Comparison of ENCODE assay signal across 10 cellular contexts in genomic region chr20:50415031-50415515, GRCh38.
DNase-seq lines count a peak whose midpoint lies in the region; ATAC-seq, FAIRE-seq and TF ChIP-seq lines count a peak whose summit lies in the region.
"Had no signal": no experiment of that assay in that cellular context is flagged by ENCODE, and none has a peak within 500 bp of the region (broad histone marks: within the 10 kb centered on the region; RNA-seq: fewer than 3 reads in every experiment).

No MANE protein-coding gene starts in this region.

- H3K56ac ChIP-seq in H1 (replicated peaks; ENCODE audit: insufficient read length, low read depth, low read length), result no peak overlapping the region

- FAIRE-seq in H1 (lab: Jason Lieb, UNC), result no peak

- ATAC-seq in mucosa of descending colon (peak; percentile 67), HG03097 (IDR thresholded peaks at IDR 0.05; ENCODE audit: low FRiP score, unreplicated experiment) (no peak), HG03280 (IDR thresholded peaks at IDR 0.05; ENCODE audit: unreplicated experiment) (no peak), HG03439 (IDR thresholded peaks at IDR 0.05; ENCODE audit: unreplicated experiment) (no peak)
- ATAC-seq: T-helper 17 cell had no signal

- H2BK12ac ChIP-seq in H1 (ENCODE audit: low read depth, low read length), result 0 out of 2 replicates have a peak overlapping the region, but pooled peaks have one; percentile 39

- H2AFZ ChIP-seq in H1 (ENCODE audit: low read length), result peak overlapping the region; percentile 13; the same call in 1 of the 2 replicates

- peak overlapping the region; percentile 71 for H3K18ac ChIP-seq in H1 (ENCODE audit: extremely low read depth, low read length)

- no peak for TF ChIP-seq CTCF in H1 (IDR thresholded peaks at IDR 0.05; ENCODE audit: control extremely low read depth in 1 of 3, insufficient read depth in 1 of 3, low read depth in 1 of 3, low read length in 3 of 3)
- no peak for TF ChIP-seq CTCF in mucosa of descending colon (IDR thresholded peaks at IDR 0.05)
- peak in 2 of 6 experiments; percentile 4 to 28 for TF ChIP-seq CTCF in thyroid gland (IDR thresholded peaks at IDR 0.05)

- intact Hi-C loops in mucosa of descending colon (cut with DNase I, micrococcal nuclease) (no loop called here), thyroid gland (cut with DNase I) (no loop called here)

- H3K4ac ChIP-seq in H1 (replicated peaks; ENCODE audit: insufficient read length, low read depth, low read length), result no peak overlapping the region

- no peak overlapping the region for H2BK15ac ChIP-seq in H1 (ENCODE audit: low read length)

- no peak overlapping the region for H3K14ac ChIP-seq in H1 (ENCODE audit: insufficient read length)

- H3K4me3 ChIP-seq in NT2/D1 (ENCODE audit: insufficient read length, low read depth), result no peak overlapping the region
- no peak overlapping the region for H3K4me3 ChIP-seq in H1 (ENCODE audit: extremely low read depth in 1 of 4, insufficient read depth in 2 of 4, low read depth in 3 of 4, low read length in 4 of 4)
- no peak overlapping the region for H3K4me3 ChIP-seq in mucosa of descending colon
- H3K4me3 ChIP-seq in thyroid gland (replicated peaks in 1 of 3), result no peak overlapping the region

- H3K36me3 ChIP-seq in NT2/D1 (ENCODE audit: insufficient read depth, insufficient read length, low read length) (no peaks in the 10 kb centered on the region), H1 (ENCODE audit: control insufficient read depth in 2 of 4, insufficient read depth in 4 of 4, low read length in 3 of 4) (no peaks in the 10 kb centered on the region), mucosa of descending colon (ENCODE audit: low read depth) (no peaks in the 10 kb centered on the region), thyroid gland (no peaks in the 10 kb centered on the region)

- H3K27me3 ChIP-seq in NT2/D1 (ENCODE audit: insufficient read depth, insufficient read length), result peaks cover 2% of the 10 kb centered on the region
- H3K27me3 ChIP-seq in H1 (replicated peaks in 1 of 4; ENCODE audit: control insufficient read depth in 3 of 4, extremely low read depth in 1 of 4, insufficient read depth in 3 of 4, low read length in 3 of 4), result no peaks in the 10 kb centered on the region; a peak in 1 of 7 replicates
- no peaks in the 10 kb centered on the region for H3K27me3 ChIP-seq in thyroid gland

- no peak for TF ChIP-seq EP300 in H1 (IDR thresholded peaks at IDR 0.05; ENCODE audit: borderline replicate concordance in 1 of 2, low read depth in 2 of 2, low read length in 2 of 2)

- H2AK5ac ChIP-seq in H1 (ENCODE audit: low read depth, low read length), result no peak overlapping the region

- H2BK120ac ChIP-seq in H1 (replicated peaks; ENCODE audit: low read depth, low read length), result peak overlapping the region; percentile 38

- no peaks in the 10 kb centered on the region for H3K23me2 ChIP-seq in H1 (ENCODE audit: low read depth, low read length)

- WGBS in H1 (ENCODE audit: extremely low coverage in 1 of 2, insufficient coverage in 1 of 2, insufficient read length in 1 of 2, insufficient replicate concordance in 2 of 2, low coverage in 1 of 2, low lambda C conversion rate in 2 of 2, missing lambda C conversion rate in 1 of 2), 2 experiments, result 82% methylated on average over 5 of the region's 5 CpGs; no CpG with 5 or more reads in 1 of the 2 experiments
- WGBS in thyroid gland, 2 donors, result 14 to 15% methylated on average over 5 of the region's 5 CpGs

- H4K20me1 ChIP-seq in H1 (replicated peaks in 1 of 2; ENCODE audit: control insufficient read depth in 1 of 2, insufficient read depth in 2 of 2, low read length in 2 of 2), result no peaks in the 10 kb centered on the region

- CTCF ChIA-PET in H1 (lab: Charles Lee; ENCODE audit: partially characterized antibody), result interaction anchor here (1.5 kb wide), 1 partner anchor 14 kb away, joined by 4 read pairs; no protein-coding TSS in a partner anchor

- H4K5ac ChIP-seq in H1 (ENCODE audit: insufficient read length, low read depth, low read length), result no peak overlapping the region

- no peak overlapping the region for H2BK20ac ChIP-seq in H1 (ENCODE audit: low read length)

- H3K79me1 ChIP-seq in H1 (ENCODE audit: low read depth, low read length), result no peaks in the 10 kb centered on the region

- POLR2A ChIA-PET in H1 (lab: Charles Lee; ENCODE audit: partially characterized antibody), result interaction anchor here (0.9 kb wide), 1 partner anchor 9 kb away, joined by 3 read pairs; no protein-coding TSS in a partner anchor

- DNase-seq in NT2/D1 (ENCODE audit: low read depth, low spot score), result no peak
- no peak for DNase-seq in H1 (ENCODE audit: low read depth in 1 of 2, low spot score in 2 of 2)
- DNase-seq in mucosa of descending colon, result no peak
- DNase-seq in thyroid gland, result peak; percentile 83 to 89
- no peak for DNase-seq in NCI-H2196 (lab: John Stamatoyannopoulos, UW; ENCODE audit: unreplicated experiment)
- DNase-seq: NCI-H524 treated with DMSO at 0.1 percent for 48 hours, T-helper 17 cell had no signal

- H3K9me3 ChIP-seq in NT2/D1 (ENCODE audit: insufficient read depth, low read length) (peaks cover 6% of the 10 kb centered on the region; the same call in 1 of the 2 replicates), H1 (ENCODE audit: insufficient read depth in 2 of 2, low read depth in 1 of 2, low read length in 1 of 2) (peaks cover 10% of the 10 kb centered on the region in 2 experiments; a peak in 3 of 4 replicates), mucosa of descending colon (no peaks in the 10 kb centered on the region), thyroid gland (no peaks in the 10 kb centered on the region)

- peak overlapping the region; percentile 87; the same call in 1 of the 2 replicates for H4K8ac ChIP-seq in H1 (ENCODE audit: extremely low read depth, insufficient read depth, low read length)

- peaks cover 12% of the 10 kb centered on the region for H3K4me1 ChIP-seq in NT2/D1 (ENCODE audit: insufficient read depth, insufficient read length)
- peaks cover 3 to 15% (median 7%) of the 10 kb centered on the region in 4 experiments; a peak in 6 of 7 replicates for H3K4me1 ChIP-seq in H1 (replicated peaks in 1 of 4; ENCODE audit: control insufficient read depth in 3 of 4, insufficient read depth in 4 of 4, low read length in 3 of 4)
- peaks cover 26% of the 10 kb centered on the region for H3K4me1 ChIP-seq in mucosa of descending colon (ENCODE audit: low read depth)
- H3K4me1 ChIP-seq in thyroid gland, result peaks cover 50 to 79% of the 10 kb centered on the region in 2 donors

- TF ChIP-seq POLR2A in H1 (IDR thresholded peaks at IDR 0.05; ENCODE audit: control extremely low read depth in 1 of 2, low read depth in 2 of 2, low read length in 2 of 2) (no peak), thyroid gland (IDR thresholded peaks at IDR 0.05) (no peak)

- no peak overlapping the region for H3K23ac ChIP-seq in H1 (ENCODE audit: insufficient read length)

- H3K27ac ChIP-seq in H1 (ENCODE audit: low read depth, low read length) (no peak overlapping the region), thyroid gland (peak overlapping the region; percentile 100)

- H3K79me2 ChIP-seq in H1 (ENCODE audit: control insufficient read depth in 1 of 2, insufficient read depth in 2 of 2, low read length in 2 of 2), result no peaks in the 10 kb centered on the region

- 0 out of 4 replicates have a peak overlapping the region, but pooled peaks of 1 of the 2 experiments have one; percentile 5 for H3K4me2 ChIP-seq in H1 (ENCODE audit: insufficient read depth in 1 of 2, low read depth in 2 of 2, low read length in 2 of 2)

- peak overlapping the region; percentile 17 for H3K9ac ChIP-seq in NT2/D1 (ENCODE audit: insufficient read length, low read depth)
- H3K9ac ChIP-seq in H1 (replicated peaks in 1 of 4; ENCODE audit: extremely low read depth in 1 of 4, low read depth in 3 of 4, low read length in 3 of 4), result no peak overlapping the region

- H4K91ac ChIP-seq in H1 (replicated peaks; ENCODE audit: insufficient read length, low read length), result peak overlapping the region; percentile 47

- TF ChIP-seq RAD21 in H1 (IDR thresholded peaks at IDR 0.05 in 1 of 2, conservative IDR thresholded peaks at IDR 0.05 in 1 of 2; ENCODE audit: low read depth in 2 of 2, low read length in 2 of 2), result no peak

- peak overlapping the region; percentile 71; the same call in 1 of the 2 replicates for H2BK5ac ChIP-seq in H1 (ENCODE audit: low read depth, low read length)

TF ChIP-seq in H1, 55 proteins besides CTCF, POLR2A, EP300 and RAD21:
- TF ChIP-seq SIX5 (IDR thresholded peaks at IDR 0.05; ENCODE audit: low read depth, low read length) (no peak), TBP (IDR thresholded peaks at IDR 0.05; ENCODE audit: low read depth, low read length) (no peak), TCF12 (IDR thresholded peaks at IDR 0.05; ENCODE audit: low read depth, low read length) (no peak), POU5F1 (IDR thresholded peaks at IDR 0.05; ENCODE audit: low read depth, low read length) (no peak), SUZ12 (IDR thresholded peaks at IDR 0.05; ENCODE audit: low read length) (no peak), RXRA (IDR thresholded peaks at IDR 0.05; ENCODE audit: insufficient read depth, low read depth, low read length) (no peak), NANOG (IDR thresholded peaks at IDR 0.05; ENCODE audit: insufficient read depth, low read depth, low read length, poor library complexity, severe bottlenecking) (no peak), KDM4A (IDR thresholded peaks at IDR 0.05; ENCODE audit: low read depth, low read length, severe bottlenecking) (no peak), E2F6 (IDR thresholded peaks at IDR 0.05) (no peak), SRF (IDR thresholded peaks at IDR 0.05; ENCODE audit: low read depth, low read length) (no peak), EGR1 (IDR thresholded peaks at IDR 0.05; ENCODE audit: borderline replicate concordance, low read depth, low read length) (no peak)
TF ChIP-seq in H1: peak in this region for 0.

Comparison
In these comparisons a context has a peak if more than half of its experiments do, and no peak if none do; other contexts are left out.
1. DNase-seq: peak in thyroid gland (2 of 2); none in NT2/D1 (single experiment), H1 (0 of 2), mucosa of descending colon (0 of 3) and NCI-H2196 (single experiment).